ENCODE assay signal across 8 cellular contexts in genomic region chr19:45179848-45180370, GRCh38. TPM values are rescaled to one million over a fixed set of nuclear protein-coding genes. Genes with fewer than 3 reads are reported as not detected.
DNase-seq lines count a peak whose midpoint lies in the region; ATAC-seq, FAIRE-seq and TF ChIP-seq lines count a peak whose summit lies in the region.
"Had no signal": no experiment of that assay in that cellular context is flagged by ENCODE, and none has a peak within 500 bp of the region (broad histone marks: within the 10 kb centered on the region; RNA-seq: fewer than 3 reads in every experiment).

No MANE protein-coding gene starts in this region.

- no peak for ATAC-seq in stimulated activated effector memory CD8-positive, alpha-beta T cell treated with anti-CD3 and anti-CD28 coated beads, Interleukin-12 subunit alpha, Interleukin-12 subunit beta, amount 100 ng/mL, for 72 hours

- no peaks in the 10 kb centered on the region for H3K27me3 ChIP-seq in iPS-18a (ENCODE audit: control insufficient read depth, insufficient read depth, low read length)

- DNase-seq in activated T-helper 1 cell treated with anti-CD3 and anti-CD28 coated beads, Interleukin-12 subunit alpha, Interleukin-12 subunit beta, Interleukin-2, Interleukin-4 antibody, amounts not matched to agents 30 ng/mL and 10 ng/mL and 1 ng/mL, durations not matched to agents 14 hours and 24 hours and 36 hours (ENCODE audit: low spot score): no peak
- DNase-seq in stimulated activated effector memory CD8-positive, alpha-beta T cell treated with anti-CD3 and anti-CD28 coated beads, Interleukin-12 subunit alpha, Interleukin-12 subunit beta, amount 100 ng/mL, for 72 hours (ENCODE audit: low spot score in 2 of 2): no peak
- DNase-seq in NCI-H524 treated with DMSO at 0.1 percent for 48 hours (lab: John Stamatoyannopoulos, UW) (no peak), GM12891 (ENCODE audit: insufficient read length, low spot score) (no peak), globus pallidus (ENCODE audit: low spot score) (no peak)

- peaks cover 9% of the 10 kb centered on the region for H3K36me3 Mint-ChIP-seq in activated T-helper 1 cell treated with anti-CD3 and anti-CD28 coated beads, Interleukin-12 subunit alpha, Interleukin-12 subunit beta, Interleukin-2, Interleukin-4 antibody, amounts not matched to agents 30 ng/mL and 10 ng/mL and 1 ng/mL, durations not matched to agents 14 hours and 24 hours and 36 hours (ENCODE audit: low read depth)
- H3K36me3 Mint-ChIP-seq in stimulated activated effector memory CD8-positive, alpha-beta T cell treated with anti-CD3 and anti-CD28 coated beads, Interleukin-12 subunit alpha, Interleukin-12 subunit beta, amount 100 ng/mL, for 72 hours: peaks cover 18% of the 10 kb centered on the region

- peaks cover 2% of the 10 kb centered on the region for H3K27me3 Mint-ChIP-seq in activated T-helper 1 cell treated with anti-CD3 and anti-CD28 coated beads, Interleukin-12 subunit alpha, Interleukin-12 subunit beta, Interleukin-2, Interleukin-4 antibody, amounts not matched to agents 30 ng/mL and 10 ng/mL and 1 ng/mL, durations not matched to agents 14 hours and 24 hours and 36 hours (ENCODE audit: insufficient read depth)

- no peaks in the 10 kb centered on the region for H3K9me3 Mint-ChIP-seq in activated T-helper 1 cell treated with anti-CD3 and anti-CD28 coated beads, Interleukin-12 subunit alpha, Interleukin-12 subunit beta, Interleukin-2, Interleukin-4 antibody, amounts not matched to agents 30 ng/mL and 10 ng/mL and 1 ng/mL, durations not matched to agents 14 hours and 24 hours and 36 hours
- no peaks in the 10 kb centered on the region for H3K9me3 Mint-ChIP-seq in stimulated activated effector memory CD8-positive, alpha-beta T cell treated with anti-CD3 and anti-CD28 coated beads, Interleukin-12 subunit alpha, Interleukin-12 subunit beta, amount 100 ng/mL, for 72 hours

- peak overlapping the region; percentile 83 for H3K4me3 Mint-ChIP-seq in activated T-helper 1 cell treated with anti-CD3 and anti-CD28 coated beads, Interleukin-12 subunit alpha, Interleukin-12 subunit beta, Interleukin-2, Interleukin-4 antibody, amounts not matched to agents 30 ng/mL and 10 ng/mL and 1 ng/mL, durations not matched to agents 14 hours and 24 hours and 36 hours
- peak overlapping the region; percentile 84 for H3K4me3 Mint-ChIP-seq in stimulated activated effector memory CD8-positive, alpha-beta T cell treated with anti-CD3 and anti-CD28 coated beads, Interleukin-12 subunit alpha, Interleukin-12 subunit beta, amount 100 ng/mL, for 72 hours

- TF ChIP-seq POLR2A in GM12891 (IDR thresholded peaks at IDR 0.05; ENCODE audit: low read depth, low read length): no peak

- intact Hi-C loops in activated T-helper 1 cell treated with anti-CD3 and anti-CD28 coated beads, Interleukin-12 subunit alpha, Interleukin-12 subunit beta, Interleukin-2, Interleukin-4 antibody, amounts not matched to agents 30 ng/mL and 10 ng/mL and 1 ng/mL, durations not matched to agents 14 hours and 24 hours and 36 hours (cut with micrococcal nuclease): loop anchor here (2.0 to 10.0 kb wide), 5 partner anchors 101 to 1675 kb away; partner anchors contain the start of genes AP2S1, ERCC1, GEMIN7 and MYPOP

- TF ChIP-seq CTCF in HEK293 (tag by site-specific recombination; IDR thresholded peaks at IDR 0.05): no peak

- peak overlapping the region; percentile 71 for H3K4me3 ChIP-seq in HEK293 (ENCODE audit: low read depth, low read length)
- H3K4me3 ChIP-seq in iPS-18a (ENCODE audit: low read length): peak overlapping the region; percentile 99

- H3K9ac ChIP-seq in iPS-18a (ENCODE audit: low read length): peak overlapping the region; percentile 69

- H3K27ac ChIP-seq in HEK293 (ENCODE audit: extremely low read depth, low read depth, low read length) (peak overlapping the region; percentile 85; the same call in 1 of the 2 replicates), iPS-18a (ENCODE audit: low read length) (no peak overlapping the region)

- H3K36me3 ChIP-seq in HEK293 (ENCODE audit: control insufficient read depth in 2 of 2, insufficient read depth in 1 of 2, low read length in 2 of 2): peaks cover 8 to 9% of the 10 kb centered on the region in 2 experiments
- no peaks in the 10 kb centered on the region for H3K36me3 ChIP-seq in iPS-18a (ENCODE audit: control insufficient read depth, low read depth, low read length)

- peak overlapping the region; percentile 73 for H3K27ac Mint-ChIP-seq in activated T-helper 1 cell treated with anti-CD3 and anti-CD28 coated beads, Interleukin-12 subunit alpha, Interleukin-12 subunit beta, Interleukin-2, Interleukin-4 antibody, amounts not matched to agents 30 ng/mL and 10 ng/mL and 1 ng/mL, durations not matched to agents 14 hours and 24 hours and 36 hours
- H3K27ac Mint-ChIP-seq in stimulated activated effector memory CD8-positive, alpha-beta T cell treated with anti-CD3 and anti-CD28 coated beads, Interleukin-12 subunit alpha, Interleukin-12 subunit beta, amount 100 ng/mL, for 72 hours: peak overlapping the region; percentile 48

- H3K4me1 ChIP-seq in HEK293 (ENCODE audit: control insufficient read depth, insufficient read depth, low read length) (peaks cover 8% of the 10 kb centered on the region), iPS-18a (ENCODE audit: control insufficient read depth, low read depth, low read length) (no peaks in the 10 kb centered on the region)

- no peak for FAIRE-seq in GM12891 (lab: Jason Lieb, UNC)

- CTCF ChIA-PET in HEK293 (lab: Yijun Ruan, JAX): interaction anchor here (0.6 to 2.8 kb wide), 5 partner anchors 8 to 830 kb away, joined by 3 to 16 read pairs (median 4); no protein-coding TSS in a partner anchor

- peaks cover 19% of the 10 kb centered on the region for H3K4me1 Mint-ChIP-seq in activated T-helper 1 cell treated with anti-CD3 and anti-CD28 coated beads, Interleukin-12 subunit alpha, Interleukin-12 subunit beta, Interleukin-2, Interleukin-4 antibody, amounts not matched to agents 30 ng/mL and 10 ng/mL and 1 ng/mL, durations not matched to agents 14 hours and 24 hours and 36 hours (ENCODE audit: low read depth)
- H3K4me1 Mint-ChIP-seq in stimulated activated effector memory CD8-positive, alpha-beta T cell treated with anti-CD3 and anti-CD28 coated beads, Interleukin-12 subunit alpha, Interleukin-12 subunit beta, amount 100 ng/mL, for 72 hours: peaks cover 28% of the 10 kb centered on the region

- POLR2A ChIA-PET in HEK293 (lab: Yijun Ruan, JAX): interaction anchor here (1.0 to 4.2 kb wide), 3 partner anchors 88 to 225 kb away, joined by 3 to 54 read pairs (median 23); partner anchors contain the start of genes CLASRP and PPP1R37

- H3K9me3 ChIP-seq in HEK293 (ENCODE audit: control insufficient read depth, insufficient read depth, low read depth, low read length): no peaks in the 10 kb centered on the region
- H3K9me3 ChIP-seq in iPS-18a (ENCODE audit: control insufficient read depth, low read depth, low read length): no peaks in the 10 kb centered on the region

TF ChIP-seq in HEK293, 187 proteins besides CTCF, POLR2A, EP300 and RAD21 (continues in another document):
- TF ChIP-seq, protein P1, sequence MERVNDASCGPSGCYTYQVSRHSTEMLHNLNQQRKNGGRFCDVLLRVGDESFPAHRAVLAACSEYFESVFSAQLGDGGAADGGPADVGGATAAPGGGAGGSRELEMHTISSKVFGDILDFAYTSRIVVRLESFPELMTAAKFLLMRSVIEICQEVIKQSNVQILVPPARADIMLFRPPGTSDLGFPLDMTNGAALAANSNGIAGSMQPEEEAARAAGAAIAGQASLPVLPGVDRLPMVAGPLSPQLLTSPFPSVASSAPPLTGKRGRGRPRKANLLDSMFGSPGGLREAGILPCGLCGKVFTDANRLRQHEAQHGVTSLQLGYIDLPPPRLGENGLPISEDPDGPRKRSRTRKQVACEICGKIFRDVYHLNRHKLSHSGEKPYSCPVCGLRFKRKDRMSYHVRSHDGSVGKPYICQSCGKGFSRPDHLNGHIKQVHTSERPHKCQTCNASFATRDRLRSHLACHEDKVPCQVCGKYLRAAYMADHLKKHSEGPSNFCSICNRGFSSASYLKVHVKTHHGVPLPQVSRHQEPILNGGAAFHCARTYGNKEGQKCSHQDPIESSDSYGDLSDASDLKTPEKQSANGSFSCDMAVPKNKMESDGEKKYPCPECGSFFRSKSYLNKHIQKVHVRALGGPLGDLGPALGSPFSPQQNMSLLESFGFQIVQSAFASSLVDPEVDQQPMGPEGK (tag by site-specific recombination; IDR thresholded peaks at IDR 0.05): no peak
- TF ChIP-seq ZNF335 (tag by site-specific recombination; conservative IDR thresholded peaks at IDR 0.05): peak; percentile 38

TF ChIP-seq in GM12891, 5 proteins besides CTCF, POLR2A, EP300 and RAD21:
- TF ChIP-seq TAF1 (IDR thresholded peaks at IDR 0.05; ENCODE audit: low read depth, low read length): no peak
- no peak for TF ChIP-seq PAX5 (IDR thresholded peaks at IDR 0.05; ENCODE audit: insufficient read depth, low read length, severe bottlenecking)
- TF ChIP-seq POLR2AphosphoS5 (IDR thresholded peaks at IDR 0.05; ENCODE audit: low read depth, low read length): no peak
- TF ChIP-seq POU2F2 (IDR thresholded peaks at IDR 0.05; ENCODE audit: low read depth, low read length): no peak
- no peak for TF ChIP-seq SPI1 (IDR thresholded peaks at IDR 0.05; ENCODE audit: low read depth, low read length)

RNA-seq across cellular contexts. Expression of gene BLOC1S3, which starts 1.3 kb away (rescaled TPM):
- 10.4 and 10.5 TPM in 2 replicates for total RNA-seq in activated T-helper 1 cell treated with anti-CD3 and anti-CD28 coated beads, Interleukin-12 subunit alpha, Interleukin-12 subunit beta, Interleukin-2, Interleukin-4 antibody, amounts not matched to agents 30 ng/mL and 10 ng/mL and 1 ng/mL, durations not matched to agents 14 hours and 24 hours and 36 hours
- polyA plus RNA-seq in GM12891 (2012; ENCODE audit: low read depth, missing spikeins): 5.4 TPM

RNA-seq across cellular contexts. Expression of gene TRAPPC6A, which starts 1.9 kb away (rescaled TPM):
- total RNA-seq in activated T-helper 1 cell treated with anti-CD3 and anti-CD28 coated beads, Interleukin-12 subunit alpha, Interleukin-12 subunit beta, Interleukin-2, Interleukin-4 antibody, amounts not matched to agents 30 ng/mL and 10 ng/mL and 1 ng/mL, durations not matched to agents 14 hours and 24 hours and 36 hours: 18.4 and 22.8 TPM in 2 replicates
- 106 TPM for polyA plus RNA-seq in GM12891 (2012; ENCODE audit: low read depth, missing spikeins)

RNA-seq across cellular contexts. Expression of gene NKPD1, which starts 19.1 kb away (rescaled TPM):
- total RNA-seq in activated T-helper 1 cell treated with anti-CD3 and anti-CD28 coated beads, Interleukin-12 subunit alpha, Interleukin-12 subunit beta, Interleukin-2, Interleukin-4 antibody, amounts not matched to agents 30 ng/mL and 10 ng/mL and 1 ng/mL, durations not matched to agents 14 hours and 24 hours and 36 hours: 0.16 and 0.20 TPM in 2 replicates
- 0.05 TPM for polyA plus RNA-seq in GM12891 (2012; ENCODE audit: low read depth, missing spikeins)
- total RNA-seq: mesenteric fat pad had no signal
